Comparison of ENCODE assay signal across 1 cellular context in the genomic region with DNA sequence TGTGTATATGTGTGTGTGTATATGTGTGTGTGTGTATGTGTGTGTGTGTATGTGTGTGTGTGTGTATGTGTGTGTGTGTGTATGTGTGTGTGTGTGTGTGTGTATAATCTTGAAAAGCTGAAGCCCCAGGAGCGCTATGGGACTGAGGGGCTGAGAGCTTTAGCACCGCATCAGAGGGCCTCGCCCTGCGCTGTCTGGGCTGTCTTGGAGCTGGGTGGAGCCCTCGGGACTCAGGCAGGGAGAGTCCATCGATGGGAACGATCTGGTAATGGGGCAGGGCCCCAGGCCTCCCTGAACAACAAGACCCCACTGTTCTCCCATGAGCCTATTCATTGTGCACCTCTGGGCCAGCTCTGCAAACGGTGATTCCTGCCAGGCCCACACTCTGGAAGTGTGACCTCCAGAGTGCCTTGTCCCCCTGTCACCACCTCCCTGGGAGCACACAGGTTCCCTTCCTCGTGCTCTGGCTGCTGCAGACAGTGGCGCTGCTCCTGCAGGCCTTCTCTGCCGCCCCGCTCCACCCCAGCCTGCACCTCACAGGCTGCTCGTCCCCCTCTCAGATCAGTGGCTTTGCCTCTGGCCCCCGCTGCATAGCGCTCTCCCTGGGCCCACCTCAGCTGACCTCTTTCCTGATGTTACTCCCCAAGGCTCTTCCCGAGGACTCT.
TF ChIP-seq lines count a peak whose summit lies in the region.

No MANE protein-coding gene starts in this region.

TF ChIP-seq in H1, 55 proteins besides CTCF, POLR2A, EP300 and RAD21:
- TF ChIP-seq, protein P1, sequence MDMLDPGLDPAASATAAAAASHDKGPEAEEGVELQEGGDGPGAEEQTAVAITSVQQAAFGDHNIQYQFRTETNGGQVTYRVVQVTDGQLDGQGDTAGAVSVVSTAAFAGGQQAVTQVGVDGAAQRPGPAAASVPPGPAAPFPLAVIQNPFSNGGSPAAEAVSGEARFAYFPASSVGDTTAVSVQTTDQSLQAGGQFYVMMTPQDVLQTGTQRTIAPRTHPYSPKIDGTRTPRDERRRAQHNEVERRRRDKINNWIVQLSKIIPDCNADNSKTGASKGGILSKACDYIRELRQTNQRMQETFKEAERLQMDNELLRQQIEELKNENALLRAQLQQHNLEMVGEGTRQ (IDR thresholded peaks at IDR 0.05; ENCODE audit: low read length): no peak
- TF ChIP-seq GABPA (IDR thresholded peaks at IDR 0.05; ENCODE audit: borderline replicate concordance, insufficient read depth, low read length) (no peak), CBX5 (IDR thresholded peaks at IDR 0.05; ENCODE audit: low read depth, low read length) (no peak), POU5F1 (IDR thresholded peaks at IDR 0.05; ENCODE audit: low read depth, low read length) (no peak), NRF1 (IDR thresholded peaks at IDR 0.05; ENCODE audit: low read depth, low read length) (no peak), JUN (IDR thresholded peaks at IDR 0.05; ENCODE audit: low read depth, low read length) (no peak), SUZ12 (IDR thresholded peaks at IDR 0.05; ENCODE audit: low read length) (no peak), KDM4A (IDR thresholded peaks at IDR 0.05; ENCODE audit: low read depth, low read length, severe bottlenecking) (no peak), CHD1 (IDR thresholded peaks at IDR 0.05; ENCODE audit: low read depth, low read length) (no peak), BRCA1 (IDR thresholded peaks at IDR 0.05; ENCODE audit: low read depth, low read length) (no peak), TAF1 (IDR thresholded peaks at IDR 0.05; ENCODE audit: low read depth, low read length) (no peak)
- TF ChIP-seq, protein P2, sequence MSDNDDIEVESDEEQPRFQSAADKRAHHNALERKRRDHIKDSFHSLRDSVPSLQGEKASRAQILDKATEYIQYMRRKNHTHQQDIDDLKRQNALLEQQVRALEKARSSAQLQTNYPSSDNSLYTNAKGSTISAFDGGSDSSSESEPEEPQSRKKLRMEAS (IDR thresholded peaks at IDR 0.05): no peak
